Comparison of ENCODE assay signal across 1 cellular context in the genomic region with DNA sequence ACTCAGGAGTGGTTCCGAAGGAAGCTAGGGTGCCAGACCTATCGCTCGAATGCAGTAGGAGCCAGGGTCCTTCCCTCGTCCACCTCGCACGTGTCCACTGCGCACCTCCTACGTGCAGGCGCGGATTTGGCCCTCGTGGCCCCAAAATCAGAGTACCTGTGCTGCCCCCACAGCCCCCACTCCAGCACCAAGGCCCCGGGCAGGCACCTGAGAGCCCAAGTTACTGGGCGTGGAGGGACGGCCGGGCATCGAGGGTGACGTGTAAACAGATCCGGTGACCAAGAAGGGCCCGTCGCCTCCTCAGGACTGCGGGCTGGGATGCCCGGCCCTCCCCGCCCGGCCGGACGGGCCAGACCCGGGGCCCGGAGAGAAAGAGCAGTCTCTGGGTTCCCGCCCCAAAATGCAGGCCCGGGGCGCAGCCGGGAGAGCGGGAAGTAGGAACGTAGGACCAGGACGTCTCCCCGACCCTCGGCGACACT.
TF ChIP-seq lines count a peak whose summit lies in the region.

No MANE protein-coding gene starts in this region.

TF ChIP-seq in HEK293, 187 proteins besides CTCF, POLR2A, EP300 and RAD21 (continued from another document):
- TF ChIP-seq ZEB2 (tag by site-specific recombination; IDR thresholded peaks at IDR 0.05) (peak; percentile 26; the same call in 1 of the 2 replicates), ZNF626 (tag by site-specific recombination; IDR thresholded peaks at IDR 0.05) (no peak), HIC1 (tag by site-specific recombination; IDR thresholded peaks at IDR 0.05) (0 out of 2 replicates have a peak, but pooled peaks have one; percentile 9), ZNF362 (tag by site-specific recombination; IDR thresholded peaks at IDR 0.05) (no peak), ZNF239 (tag by site-specific recombination; IDR thresholded peaks at IDR 0.05) (no peak), EGR2 (tag by site-specific recombination; IDR thresholded peaks at IDR 0.05; ENCODE audit: low read depth) (no peak), ZNF549 (tag by site-specific recombination; IDR thresholded peaks at IDR 0.05) (no peak), ZFP37 (tag by site-specific recombination; IDR thresholded peaks at IDR 0.05) (0 out of 2 replicates have a peak, but pooled peaks have one; percentile 41), ZNF133 (tag by site-specific recombination; IDR thresholded peaks at IDR 0.05) (no peak), ZNF473 (tag by site-specific recombination; IDR thresholded peaks at IDR 0.05) (no peak), ZNF121 (tag by site-specific recombination; IDR thresholded peaks at IDR 0.05) (no peak), ZNF629 (tag by site-specific recombination; IDR thresholded peaks at IDR 0.05) (0 out of 2 replicates have a peak, but pooled peaks have one; percentile 10), ZNF792 (tag by site-specific recombination; IDR thresholded peaks at IDR 0.05) (no peak), ZNF24 (tag by site-specific recombination; IDR thresholded peaks at IDR 0.05) (no peak), ZNF677 (tag by site-specific recombination; IDR thresholded peaks at IDR 0.05) (no peak), ZBTB21 (tag by site-specific recombination; IDR thresholded peaks at IDR 0.05) (no peak), ZNF202 (tag by site-specific recombination; IDR thresholded peaks at IDR 0.05; ENCODE audit: borderline replicate concordance) (no peak), ZNF571 (tag by site-specific recombination; IDR thresholded peaks at IDR 0.05) (no peak), ZBTB7A (tag by site-specific recombination; IDR thresholded peaks at IDR 0.05; ENCODE audit: low read depth) (peak; percentile 31; the same call in 1 of the 2 replicates)
- TF ChIP-seq, protein P1, sequence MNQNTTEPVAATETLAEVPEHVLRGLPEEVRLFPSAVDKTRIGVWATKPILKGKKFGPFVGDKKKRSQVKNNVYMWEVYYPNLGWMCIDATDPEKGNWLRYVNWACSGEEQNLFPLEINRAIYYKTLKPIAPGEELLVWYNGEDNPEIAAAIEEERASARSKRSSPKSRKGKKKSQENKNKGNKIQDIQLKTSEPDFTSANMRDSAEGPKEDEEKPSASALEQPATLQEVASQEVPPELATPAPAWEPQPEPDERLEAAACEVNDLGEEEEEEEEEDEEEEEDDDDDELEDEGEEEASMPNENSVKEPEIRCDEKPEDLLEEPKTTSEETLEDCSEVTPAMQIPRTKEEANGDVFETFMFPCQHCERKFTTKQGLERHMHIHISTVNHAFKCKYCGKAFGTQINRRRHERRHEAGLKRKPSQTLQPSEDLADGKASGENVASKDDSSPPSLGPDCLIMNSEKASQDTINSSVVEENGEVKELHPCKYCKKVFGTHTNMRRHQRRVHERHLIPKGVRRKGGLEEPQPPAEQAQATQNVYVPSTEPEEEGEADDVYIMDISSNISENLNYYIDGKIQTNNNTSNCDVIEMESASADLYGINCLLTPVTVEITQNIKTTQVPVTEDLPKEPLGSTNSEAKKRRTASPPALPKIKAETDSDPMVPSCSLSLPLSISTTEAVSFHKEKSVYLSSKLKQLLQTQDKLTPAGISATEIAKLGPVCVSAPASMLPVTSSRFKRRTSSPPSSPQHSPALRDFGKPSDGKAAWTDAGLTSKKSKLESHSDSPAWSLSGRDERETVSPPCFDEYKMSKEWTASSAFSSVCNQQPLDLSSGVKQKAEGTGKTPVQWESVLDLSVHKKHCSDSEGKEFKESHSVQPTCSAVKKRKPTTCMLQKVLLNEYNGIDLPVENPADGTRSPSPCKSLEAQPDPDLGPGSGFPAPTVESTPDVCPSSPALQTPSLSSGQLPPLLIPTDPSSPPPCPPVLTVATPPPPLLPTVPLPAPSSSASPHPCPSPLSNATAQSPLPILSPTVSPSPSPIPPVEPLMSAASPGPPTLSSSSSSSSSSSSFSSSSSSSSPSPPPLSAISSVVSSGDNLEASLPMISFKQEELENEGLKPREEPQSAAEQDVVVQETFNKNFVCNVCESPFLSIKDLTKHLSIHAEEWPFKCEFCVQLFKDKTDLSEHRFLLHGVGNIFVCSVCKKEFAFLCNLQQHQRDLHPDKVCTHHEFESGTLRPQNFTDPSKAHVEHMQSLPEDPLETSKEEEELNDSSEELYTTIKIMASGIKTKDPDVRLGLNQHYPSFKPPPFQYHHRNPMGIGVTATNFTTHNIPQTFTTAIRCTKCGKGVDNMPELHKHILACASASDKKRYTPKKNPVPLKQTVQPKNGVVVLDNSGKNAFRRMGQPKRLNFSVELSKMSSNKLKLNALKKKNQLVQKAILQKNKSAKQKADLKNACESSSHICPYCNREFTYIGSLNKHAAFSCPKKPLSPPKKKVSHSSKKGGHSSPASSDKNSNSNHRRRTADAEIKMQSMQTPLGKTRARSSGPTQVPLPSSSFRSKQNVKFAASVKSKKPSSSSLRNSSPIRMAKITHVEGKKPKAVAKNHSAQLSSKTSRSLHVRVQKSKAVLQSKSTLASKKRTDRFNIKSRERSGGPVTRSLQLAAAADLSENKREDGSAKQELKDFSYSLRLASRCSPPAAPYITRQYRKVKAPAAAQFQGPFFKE (tag by site-specific recombination; IDR thresholded peaks at IDR 0.05; ENCODE audit: borderline replicate concordance), result no peak
- TF ChIP-seq, protein P2, sequence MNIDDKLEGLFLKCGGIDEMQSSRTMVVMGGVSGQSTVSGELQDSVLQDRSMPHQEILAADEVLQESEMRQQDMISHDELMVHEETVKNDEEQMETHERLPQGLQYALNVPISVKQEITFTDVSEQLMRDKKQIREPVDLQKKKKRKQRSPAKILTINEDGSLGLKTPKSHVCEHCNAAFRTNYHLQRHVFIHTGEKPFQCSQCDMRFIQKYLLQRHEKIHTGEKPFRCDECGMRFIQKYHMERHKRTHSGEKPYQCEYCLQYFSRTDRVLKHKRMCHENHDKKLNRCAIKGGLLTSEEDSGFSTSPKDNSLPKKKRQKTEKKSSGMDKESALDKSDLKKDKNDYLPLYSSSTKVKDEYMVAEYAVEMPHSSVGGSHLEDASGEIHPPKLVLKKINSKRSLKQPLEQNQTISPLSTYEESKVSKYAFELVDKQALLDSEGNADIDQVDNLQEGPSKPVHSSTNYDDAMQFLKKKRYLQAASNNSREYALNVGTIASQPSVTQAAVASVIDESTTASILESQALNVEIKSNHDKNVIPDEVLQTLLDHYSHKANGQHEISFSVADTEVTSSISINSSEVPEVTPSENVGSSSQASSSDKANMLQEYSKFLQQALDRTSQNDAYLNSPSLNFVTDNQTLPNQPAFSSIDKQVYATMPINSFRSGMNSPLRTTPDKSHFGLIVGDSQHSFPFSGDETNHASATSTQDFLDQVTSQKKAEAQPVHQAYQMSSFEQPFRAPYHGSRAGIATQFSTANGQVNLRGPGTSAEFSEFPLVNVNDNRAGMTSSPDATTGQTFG (tag by site-specific recombination; IDR thresholded peaks at IDR 0.05; ENCODE audit: borderline replicate concordance), result no peak
